Comparison of ENCODE assay signal across 1 cellular context in the genomic region with DNA sequence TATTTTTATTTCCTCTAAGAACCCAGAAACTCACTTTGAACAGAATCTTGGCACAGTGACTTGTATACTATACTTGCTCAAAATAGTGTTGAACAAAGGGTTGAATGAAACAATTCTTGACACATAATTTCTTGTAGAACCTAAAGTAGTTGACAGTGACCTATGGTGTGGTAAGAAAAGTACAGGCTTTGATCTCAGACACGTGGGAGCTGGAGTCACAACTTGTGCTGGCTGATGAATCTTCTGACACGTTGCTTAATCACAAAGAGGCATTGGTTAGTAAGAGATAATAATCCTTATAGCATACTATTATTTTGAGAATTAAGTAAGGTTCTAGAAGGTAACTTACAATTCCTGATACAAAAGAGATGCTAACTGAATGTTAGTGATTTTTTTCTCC.
TF ChIP-seq lines count a peak whose summit lies in the region.

No MANE protein-coding gene starts in this region.

TF ChIP-seq in endothelial cell of umbilical vein, 7 proteins besides CTCF, POLR2A, EP300 and RAD21:
- TF ChIP-seq GATA2 (IDR thresholded peaks at IDR 0.05; ENCODE audit: insufficient read depth, insufficient read length, low read depth, low read length) (no peak), EZH2 (IDR thresholded peaks at IDR 0.05; ENCODE audit: borderline replicate concordance, low read depth, low read length, severe bottlenecking) (no peak), MYC (IDR thresholded peaks at IDR 0.05; ENCODE audit: low read depth, low read length) (no peak), JUN (IDR thresholded peaks at IDR 0.05; ENCODE audit: borderline replicate concordance, insufficient read depth, insufficient read length, low read depth) (no peak), POLR2AphosphoS5 (IDR thresholded peaks at IDR 0.05; ENCODE audit: insufficient read depth, low read depth, low read length) (no peak), FOS (IDR thresholded peaks at IDR 0.05; ENCODE audit: borderline replicate concordance, insufficient read depth, low read length) (no peak)
- TF ChIP-seq, protein P1, sequence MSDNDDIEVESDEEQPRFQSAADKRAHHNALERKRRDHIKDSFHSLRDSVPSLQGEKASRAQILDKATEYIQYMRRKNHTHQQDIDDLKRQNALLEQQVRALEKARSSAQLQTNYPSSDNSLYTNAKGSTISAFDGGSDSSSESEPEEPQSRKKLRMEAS (IDR thresholded peaks at IDR 0.05; ENCODE audit: insufficient read depth, insufficient read length), result no peak
